In the genomic region with DNA sequence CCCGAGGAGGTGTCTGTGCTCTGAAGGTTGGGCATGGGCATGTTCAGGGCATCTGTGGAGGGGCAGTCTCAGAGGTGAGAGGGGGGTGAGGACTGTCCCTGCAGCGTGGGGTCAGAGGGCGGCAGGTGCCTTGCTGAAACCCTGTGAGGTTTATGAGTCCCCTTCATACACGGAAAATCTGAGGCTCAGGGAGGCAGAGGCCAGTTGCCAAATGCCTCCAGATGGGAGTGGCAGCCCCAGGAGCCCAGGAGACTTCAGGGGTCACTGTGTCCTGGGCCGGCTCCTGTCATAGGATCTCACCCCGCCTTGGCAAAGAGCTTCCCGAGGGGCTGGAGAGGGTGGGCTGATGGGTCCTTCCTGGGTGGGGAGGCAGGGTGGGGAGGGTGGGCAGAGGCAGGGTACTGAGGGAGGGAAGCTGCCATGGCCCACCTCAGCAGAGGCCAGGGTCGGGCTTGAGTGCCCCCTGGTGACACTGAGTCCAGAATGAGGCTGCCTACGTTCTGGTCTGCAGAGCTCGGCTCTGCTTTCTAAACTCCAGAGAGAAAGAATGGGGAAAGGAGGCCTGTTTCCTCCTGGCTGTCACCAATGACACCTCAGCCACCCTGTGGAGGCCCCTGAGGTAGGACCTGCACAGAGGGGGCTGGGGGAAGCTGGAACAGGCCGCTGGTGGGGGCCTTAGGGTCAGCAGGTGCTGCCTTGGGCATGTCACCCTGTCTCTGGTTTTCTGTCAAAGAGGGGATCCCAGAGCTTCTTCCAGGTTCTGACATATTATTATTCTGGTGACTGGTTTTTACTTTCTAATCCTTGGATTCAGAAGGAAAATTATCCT, we compare ENCODE assay signal across 9 cellular contexts. TPM values are rescaled to one million over a fixed set of nuclear protein-coding genes. Genes with fewer than 3 reads are reported as not detected.
DNase-seq lines count a peak whose midpoint lies in the region; ATAC-seq and TF ChIP-seq lines count a peak whose summit lies in the region.
"Had no signal": no experiment of that assay in that cellular context is flagged by ENCODE, and none has a peak within 500 bp of the region (broad histone marks: within the 10 kb centered on the region; RNA-seq: fewer than 3 reads in every experiment).

No MANE protein-coding gene starts in this region.

- ATAC-seq in GM21447 (IDR thresholded peaks at IDR 0.05; ENCODE audit: unreplicated experiment) (no peak), HG02763 (IDR thresholded peaks at IDR 0.05; ENCODE audit: unreplicated experiment) (no peak)

- peaks cover 2 to 12% of the 10 kb centered on the region in 2 donors for H3K4me1 ChIP-seq in ascending aorta
- H3K4me1 ChIP-seq in mononuclear cell (ENCODE audit: insufficient read depth, low read length), result peaks cover 59% of the 10 kb centered on the region
- no peaks in the 10 kb centered on the region for H3K4me1 ChIP-seq in uterus

- no peaks in the 10 kb centered on the region for H3K9me3 Mint-ChIP-seq in activated naive CD4-positive, alpha-beta T cell treated with anti-CD3 and anti-CD28 coated beads, Interleukin-2, amount 50 U/mL, for 24 hours

- TF ChIP-seq CTCF in ascending aorta (IDR thresholded peaks at IDR 0.05) (no peak), uterus (IDR thresholded peaks at IDR 0.05) (no peak)

- no peak for TF ChIP-seq POLR2A in uterus (IDR thresholded peaks at IDR 0.05)

- no peak for DNase-seq in activated naive CD4-positive, alpha-beta T cell (lab: John Stamatoyannopoulos, UW)
- no peak for DNase-seq in ascending aorta (ENCODE audit: low spot score in 2 of 2)
- DNase-seq in uterus, result no peak
- DNase-seq in retina, result no peak

- peak overlapping the region in 1 of 2 donors; percentile 51 for H3K4me3 ChIP-seq in ascending aorta
- peak overlapping the region; percentile 59 for H3K4me3 ChIP-seq in mononuclear cell (ENCODE audit: low read length)
- H3K4me3 ChIP-seq in uterus, result no peak overlapping the region

- peak overlapping the region; percentile 11 to 59 for H3K27ac ChIP-seq in ascending aorta
- peak overlapping the region; percentile 80 to 81 for H3K27ac ChIP-seq in uterus
- H3K27ac ChIP-seq: C4-2B had no signal

- no peaks in the 10 kb centered on the region for H3K27me3 Mint-ChIP-seq in activated naive CD4-positive, alpha-beta T cell treated with anti-CD3 and anti-CD28 coated beads, Interleukin-2, amount 50 U/mL, for 24 hours

- peaks cover 55% of the 10 kb centered on the region for H3K4me1 Mint-ChIP-seq in activated naive CD4-positive, alpha-beta T cell treated with anti-CD3 and anti-CD28 coated beads, Interleukin-2, amount 50 U/mL, for 24 hours

- H3K27ac Mint-ChIP-seq in activated naive CD4-positive, alpha-beta T cell treated with anti-CD3 and anti-CD28 coated beads, Interleukin-2, amount 50 U/mL, for 24 hours, result peak overlapping the region; percentile 86

- H3K36me3 Mint-ChIP-seq in activated naive CD4-positive, alpha-beta T cell treated with anti-CD3 and anti-CD28 coated beads, Interleukin-2, amount 50 U/mL, for 24 hours, result peaks cover 2% of the 10 kb centered on the region

- H3K9me3 ChIP-seq in ascending aorta (no peaks in the 10 kb centered on the region), mononuclear cell (ENCODE audit: low read depth, low read length) (no peaks in the 10 kb centered on the region), uterus (no peaks in the 10 kb centered on the region)

- no peaks in the 10 kb centered on the region for H3K36me3 ChIP-seq in ascending aorta
- H3K36me3 ChIP-seq in uterus, result no peaks in the 10 kb centered on the region

- intact Hi-C loops in ascending aorta (cut with DNase I), result no loop called here
- intact Hi-C loops in uterus (cut with DNase I; ENCODE audit: low total_unique reads), result no loop called here

- H3K27me3 ChIP-seq in ascending aorta, result no peaks in the 10 kb centered on the region
- no peaks in the 10 kb centered on the region for H3K27me3 ChIP-seq in mononuclear cell (ENCODE audit: insufficient read depth, low read length)
- no peaks in the 10 kb centered on the region for H3K27me3 ChIP-seq in uterus

- peak overlapping the region; percentile 91 for H3K4me3 Mint-ChIP-seq in activated naive CD4-positive, alpha-beta T cell treated with anti-CD3 and anti-CD28 coated beads, Interleukin-2, amount 50 U/mL, for 24 hours

RNA-seq across cellular contexts. Expression of gene LGALS9, which starts 1.1 kb away (rescaled TPM):
- total RNA-seq in ascending aorta, result 34.3 TPM
- 61.1 TPM for total RNA-seq in mononuclear cell
- 10 to 100 TPM in 3 of 4 donors, not detected in 1; 14.4 to 31.8 (median 15.2) TPM for total RNA-seq in uterus
